Comparison of ENCODE assay signal across 8 cellular contexts in genomic region chr19:35868172-35868822, GRCh38. TPM values are rescaled to one million over a fixed set of nuclear protein-coding genes. Genes with fewer than 3 reads are reported as not detected.
DNase-seq lines count a peak whose midpoint lies in the region; ATAC-seq and TF ChIP-seq lines count a peak whose summit lies in the region.

Gene APLP1, plus strand, starts transcription at chr19:35868574. Its CDS starts 63 bp downstream, at chr19:35868637.

- intact Hi-C loops in OCI-LY7 (cut with micrococcal nuclease; ENCODE audit: unreplicated experiment), result no loop called here
- intact Hi-C loops in activated T-helper 2 cell treated with anti-CD3 and anti-CD28 coated beads, Interferon-gamma antibody, Interleukin-2, Interleukin-4, amounts not matched to agents 10 μg/mL and 5 μg/mL and 100 μg/mL, durations not matched to agents 14 hours and 24 hours and 36 hours (cut with micrococcal nuclease), result no loop called here

- DNase-seq in HFF-Myc (ENCODE audit: extremely low read depth, low read depth), result no peak
- DNase-seq in OCI-LY7 (ENCODE audit: low spot score), result peak; percentile 22
- DNase-seq in activated T-helper 2 cell treated with anti-CD3 and anti-CD28 coated beads, Interferon-gamma antibody, Interleukin-2, Interleukin-4, amounts not matched to agents 10 μg/mL and 5 μg/mL and 100 μg/mL, durations not matched to agents 14 hours and 24 hours and 36 hours (ENCODE audit: low spot score), result peak; percentile 63
- peak; percentile 19 for DNase-seq in fibroblast of villous mesenchyme (ENCODE audit: low read depth)
- peak; percentile 92 for DNase-seq in neural progenitor cell (ENCODE audit: low spot score)

- peaks cover 59% of the 10 kb centered on the region for H3K27me3 ChIP-seq in BLaER1
- no peaks in the 10 kb centered on the region for H3K27me3 ChIP-seq in neural progenitor cell

- H3K9me2 ChIP-seq in OCI-LY7 (ENCODE audit: insufficient read depth, low read length), result no peaks in the 10 kb centered on the region

- peaks cover 27% of the 10 kb centered on the region for H3K27me3 Mint-ChIP-seq in activated T-helper 2 cell treated with anti-CD3 and anti-CD28 coated beads, Interferon-gamma antibody, Interleukin-2, Interleukin-4, amounts not matched to agents 10 μg/mL and 5 μg/mL and 100 μg/mL, durations not matched to agents 14 hours and 24 hours and 36 hours (ENCODE audit: low read depth)
- H3K27me3 Mint-ChIP-seq in neural progenitor cell (ENCODE audit: insufficient read depth, low read depth), result peaks cover 18% of the 10 kb centered on the region

- ATAC-seq in GM18858 (IDR thresholded peaks at IDR 0.05; ENCODE audit: unreplicated experiment), result no peak

- H3K27ac ChIP-seq in BLaER1 (no peak within 1 kb of the TSS), OCI-LY7 (ENCODE audit: low read depth, low read length, poor library complexity, severe bottlenecking) (no peak within 1 kb of the TSS), neural progenitor cell (peak within 1 kb of the TSS; percentile 30), temporal lobe (ENCODE audit: low read depth, low read length) (peak within 1 kb of the TSS; percentile 100)

- H3K9me3 Mint-ChIP-seq in activated T-helper 2 cell treated with anti-CD3 and anti-CD28 coated beads, Interferon-gamma antibody, Interleukin-2, Interleukin-4, amounts not matched to agents 10 μg/mL and 5 μg/mL and 100 μg/mL, durations not matched to agents 14 hours and 24 hours and 36 hours, result no peaks in the 10 kb centered on the region
- H3K9me3 Mint-ChIP-seq in neural progenitor cell, result peaks cover 2% of the 10 kb centered on the region

- CTCF ChIA-PET in OCI-LY7 (lab: Charles Lee; ENCODE audit: unreplicated experiment), result no interaction called here

- peaks cover 33% of the 10 kb centered on the region for H3F3A ChIP-seq in neural progenitor cell (ENCODE audit: low read depth)

- no peaks in the 10 kb centered on the region for H3K36me3 Mint-ChIP-seq in activated T-helper 2 cell treated with anti-CD3 and anti-CD28 coated beads, Interferon-gamma antibody, Interleukin-2, Interleukin-4, amounts not matched to agents 10 μg/mL and 5 μg/mL and 100 μg/mL, durations not matched to agents 14 hours and 24 hours and 36 hours (ENCODE audit: low read depth)
- peaks cover 22% of the 10 kb centered on the region for H3K36me3 Mint-ChIP-seq in neural progenitor cell

- no peak within 1 kb of the TSS for H3K27ac Mint-ChIP-seq in activated T-helper 2 cell treated with anti-CD3 and anti-CD28 coated beads, Interferon-gamma antibody, Interleukin-2, Interleukin-4, amounts not matched to agents 10 μg/mL and 5 μg/mL and 100 μg/mL, durations not matched to agents 14 hours and 24 hours and 36 hours
- peak within 1 kb of the TSS; percentile 97 for H3K27ac Mint-ChIP-seq in neural progenitor cell

- H3K4me1 Mint-ChIP-seq in activated T-helper 2 cell treated with anti-CD3 and anti-CD28 coated beads, Interferon-gamma antibody, Interleukin-2, Interleukin-4, amounts not matched to agents 10 μg/mL and 5 μg/mL and 100 μg/mL, durations not matched to agents 14 hours and 24 hours and 36 hours (ENCODE audit: low read depth), result peaks cover 13% of the 10 kb centered on the region
- H3K4me1 Mint-ChIP-seq in neural progenitor cell, result peaks cover 19% of the 10 kb centered on the region

- peak within 1 kb of the TSS; percentile 86 for H3K4me2 ChIP-seq in BLaER1
- peak within 1 kb of the TSS; percentile 83 for H3K4me2 ChIP-seq in OCI-LY7 (ENCODE audit: low read length)
- H3K4me2 ChIP-seq in neural progenitor cell, result peak within 1 kb of the TSS; percentile 90

- H2AFZ ChIP-seq in OCI-LY7 (ENCODE audit: low read length), result no peak within 1 kb of the TSS
- peak within 1 kb of the TSS; percentile 23 for H2AFZ ChIP-seq in neural progenitor cell (replicated peaks)

- H4K20me1 ChIP-seq in BLaER1, result peaks cover 9% of the 10 kb centered on the region; the same call in 1 of the 2 replicates
- no peaks in the 10 kb centered on the region for H4K20me1 ChIP-seq in OCI-LY7 (ENCODE audit: insufficient read depth, low read length)
- H4K20me1 ChIP-seq in neural progenitor cell (ENCODE audit: low read depth), result no peaks in the 10 kb centered on the region

- H3K36me3 ChIP-seq in BLaER1 (no peaks in the 10 kb centered on the region), OCI-LY7 (ENCODE audit: insufficient read depth, low read length) (no peaks in the 10 kb centered on the region), neural progenitor cell (no peaks in the 10 kb centered on the region)

- TF ChIP-seq CTCF in HFF-Myc (IDR thresholded peaks at IDR 0.05; ENCODE audit: low read depth, low read length, missing control alignments) (no peak), OCI-LY7 (conservative IDR thresholded peaks at IDR 0.05; ENCODE audit: low read length) (no peak), fibroblast of villous mesenchyme (IDR thresholded peaks at IDR 0.05; ENCODE audit: insufficient read depth, low read depth, low read length) (no peak), neural progenitor cell (IDR thresholded peaks at IDR 0.05) (no peak)

- H3K9ac ChIP-seq in BLaER1, result no peak within 1 kb of the TSS; the same call in 1 of the 2 replicates
- no peak within 1 kb of the TSS for H3K9ac ChIP-seq in neural progenitor cell

- H3K79me2 ChIP-seq in OCI-LY7 (ENCODE audit: insufficient read depth, low read depth, low read length), result no peaks in the 10 kb centered on the region
- H3K79me2 ChIP-seq in neural progenitor cell (ENCODE audit: low read depth), result no peaks in the 10 kb centered on the region

- H3K4me3 ChIP-seq in BLaER1 (peak within 1 kb of the TSS; percentile 63), HFF-Myc (replicated peaks; ENCODE audit: low read depth, low read length) (peak within 1 kb of the TSS; percentile 22), OCI-LY7 (ENCODE audit: low read depth, low read length, poor library complexity, severe bottlenecking) (peak within 1 kb of the TSS; percentile 65), fibroblast of villous mesenchyme (ENCODE audit: low read depth, low read length) (peak within 1 kb of the TSS; percentile 21), neural progenitor cell (peak within 1 kb of the TSS; percentile 74)

- peaks cover 14% of the 10 kb centered on the region for H3K4me1 ChIP-seq in BLaER1
- H3K4me1 ChIP-seq in OCI-LY7 (ENCODE audit: insufficient read depth, low read length, poor library complexity, severe bottlenecking), result peaks cover 17% of the 10 kb centered on the region
- peaks cover 8% of the 10 kb centered on the region for H3K4me1 ChIP-seq in neural progenitor cell

- no peaks in the 10 kb centered on the region for H3K9me3 ChIP-seq in BLaER1
- no peaks in the 10 kb centered on the region for H3K9me3 ChIP-seq in OCI-LY7 (ENCODE audit: low read length)
- H3K9me3 ChIP-seq in neural progenitor cell (ENCODE audit: low read depth), result no peaks in the 10 kb centered on the region

- no TSS peak for BruUV-seq in OCI-LY7 (replicated peaks; lab: Mats Ljungman, UMichigan)

- H3K4me3 Mint-ChIP-seq in activated T-helper 2 cell treated with anti-CD3 and anti-CD28 coated beads, Interferon-gamma antibody, Interleukin-2, Interleukin-4, amounts not matched to agents 10 μg/mL and 5 μg/mL and 100 μg/mL, durations not matched to agents 14 hours and 24 hours and 36 hours (ENCODE audit: low read depth), result peak within 1 kb of the TSS; percentile 49
- peak within 1 kb of the TSS; percentile 95 for H3K4me3 Mint-ChIP-seq in neural progenitor cell

- POLR2A ChIA-PET in OCI-LY7 (lab: Charles Lee), result no interaction called here

RNA-seq across cellular contexts. Expression of gene APLP1, which starts in this region (rescaled TPM):
- total RNA-seq in OCI-LY7 (2014; rRNA removed; shearing (Covaris generic)), result 0.13 TPM in 1 of 2 replicates, not detected in the other
- total RNA-seq in OCI-LY7 (2022), result 0.70 and 1.2 TPM in 2 replicates
- 1.2 and 1.4 TPM in 2 replicates for total RNA-seq in activated T-helper 2 cell treated with anti-CD3 and anti-CD28 coated beads, Interferon-gamma antibody, Interleukin-2, Interleukin-4, amounts not matched to agents 10 μg/mL and 5 μg/mL and 100 μg/mL, durations not matched to agents 14 hours and 24 hours and 36 hours
- 3.5 and 4.2 TPM in 2 replicates for total RNA-seq in fibroblast of villous mesenchyme
- total RNA-seq in neural progenitor cell (ENCODE audit: low replicate concordance), result 89.5 and 191 TPM in 2 replicates
- total RNA-seq in temporal lobe, result 162 TPM

Comparison
In these comparisons a context has a peak if more than half of its experiments do, and no peak if none do; other contexts are left out.
1. RNA of gene APLP1 (total RNA-seq): 162 TPM in temporal lobe (single experiment) and 89.5 to 191 TPM in neural progenitor cell; 3.5 to 4.2 TPM in fibroblast of villous mesenchyme, 1.2 to 1.4 TPM in activated T-helper 2 cell treated with anti-CD3 and anti-CD28 coated beads, Interferon-gamma antibody, Interleukin-2, Interleukin-4, amounts not matched to agents 10 μg/mL and 5 μg/mL and 100 μg/mL, durations not matched to agents 14 hours and 24 hours and 36 hours and 0.13 to 1.2 TPM in OCI-LY7; every median in the first group is over 10 times any median in the second.
2. H3K27ac ChIP-seq: peak in neural progenitor cell (single experiment) and temporal lobe (single experiment); none in BLaER1 (single experiment) and OCI-LY7 (single experiment).
3. H3K4me3 ChIP-seq: peak in every context shown above with its lines; median percentile 74 in neural progenitor cell; 65 in OCI-LY7; 63 in BLaER1; 22 in HFF-Myc; 21 in fibroblast of villous mesenchyme.
4. Peak in every context shown above with its lines, with median percentiles within 50 percentile points of each other: H3K4me2 ChIP-seq.